ENCODE assay signal across 1 cellular context in genomic region chr9:128503415-128503825, GRCh38.
TF ChIP-seq lines count a peak whose summit lies in the region.

No MANE protein-coding gene starts in this region.

TF ChIP-seq in K562, 482 proteins besides CTCF, POLR2A, EP300 and RAD21:
- TF ChIP-seq BCOR (IDR thresholded peaks at IDR 0.05) (0 out of 2 replicates have a peak, but pooled peaks have one; percentile 13), SUPT5H (IDR thresholded peaks at IDR 0.05) (0 out of 2 replicates have a peak, but pooled peaks have one; percentile 44), DPF2 (IDR thresholded peaks at IDR 0.05) (0 out of 2 replicates have a peak, but pooled peaks have one; percentile 30), MNT (conservative IDR thresholded peaks at IDR 0.05) (peak; percentile 20 to 65; a peak in 2 of 4 replicates), ZNF316 (IDR thresholded peaks at IDR 0.05) (peak; percentile 21; the same call in 1 of the 2 replicates)
